In the genomic region with DNA sequence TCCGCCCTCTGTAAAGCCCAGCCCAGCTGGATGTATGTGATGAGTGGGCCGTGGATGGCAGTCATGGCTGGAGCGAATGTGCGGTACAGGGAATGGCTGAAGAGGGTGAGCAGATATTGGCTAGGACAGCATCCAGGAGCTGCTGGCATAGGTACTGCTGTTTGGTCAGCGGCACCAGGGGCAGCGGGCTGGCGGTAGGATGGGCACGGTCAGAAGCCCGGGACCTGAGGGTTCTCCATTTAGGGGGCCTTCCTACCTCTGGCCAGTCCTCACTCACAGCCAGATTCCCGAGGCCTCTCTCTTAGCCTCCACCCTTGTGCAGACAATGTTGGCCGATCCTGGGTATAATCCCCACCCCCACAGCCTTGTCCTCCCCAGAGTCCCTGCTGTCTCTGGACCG, we compare ENCODE assay signal across 14 cellular contexts. TPM values are rescaled to one million over a fixed set of nuclear protein-coding genes. Genes with fewer than 3 reads are reported as not detected.
"Had no signal": no experiment of that assay in that cellular context is flagged by ENCODE, and none has a peak within 500 bp of the region (broad histone marks: within the 10 kb centered on the region; RNA-seq: fewer than 3 reads in every experiment).

No MANE protein-coding gene starts in this region.

RNA-seq across cellular contexts. Expression of a gene that starts 53.1 kb away (rescaled TPM):
- total RNA-seq: activated B cell treated with CpG ODN at 0.5 μM for 24 hours; activated CD4-positive, alpha-beta memory T cell treated with anti-CD3 and anti-CD28 coated beads for 36 hours; activated CD4-positive, alpha-beta memory T cell treated with anti-CD3 and anti-CD28 coated beads, Interleukin-2, amount 10 ng/mL, durations not matched to agents 7 days and 5 days; activated CD4-positive, alpha-beta T cell treated with anti-CD3 and anti-CD28 coated beads for 36 hours; activated CD4-positive, alpha-beta T cell treated with anti-CD3 and anti-CD28 coated beads, Interleukin-2, amount 10 ng/mL, durations not matched to agents 7 days and 5 days; activated CD8-positive, alpha-beta memory T cell treated with anti-CD3 and anti-CD28 coated beads for 36 hours; activated CD8-positive, alpha-beta memory T cell treated with anti-CD3 and anti-CD28 coated beads, Interleukin-2, amount 10 ng/mL, durations not matched to agents 7 days and 5 days; activated CD8-positive, alpha-beta T cell treated with anti-CD3 and anti-CD28 coated beads for 36 hours; activated CD8-positive, alpha-beta T cell treated with anti-CD3 and anti-CD28 coated beads, Interleukin-2, amount 10 ng/mL, durations not matched to agents 7 days and 5 days; T-cell; T-helper 1 cell treated with Interleukin-12 subunit alpha and Interleukin-12 subunit beta and Interleukin-4 antibody, amounts not matched to agents 30 ng/mL and 1 ng/mL, for 36 hours; T-helper 17 cell; T-helper 2 cell treated with Interferon-gamma antibody and Interleukin-4, amounts not matched to agents 100 ng/mL and 5 ng/mL, for 36 hours; WTC11 had no signal
